In the genomic region with DNA sequence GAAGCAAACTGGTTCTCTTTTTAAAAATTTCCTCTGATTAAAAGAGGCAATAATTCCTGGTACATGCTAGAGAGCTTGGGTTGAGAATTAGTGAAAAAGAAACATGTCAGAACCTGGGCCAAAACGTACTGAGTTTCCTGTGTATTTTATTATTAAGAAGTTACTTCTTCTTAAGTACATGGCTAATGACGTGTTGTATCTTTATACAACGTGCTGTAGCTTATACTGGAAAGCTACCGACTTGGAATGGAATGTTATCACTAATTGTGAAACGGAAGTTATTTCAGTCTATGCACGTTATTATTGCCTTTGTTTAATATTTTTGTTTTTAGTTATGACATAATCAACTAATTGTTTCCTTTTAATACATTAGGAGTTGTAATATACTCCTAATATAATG, we compare ENCODE assay signal across 19 cellular contexts. TPM values are rescaled to one million over a fixed set of nuclear protein-coding genes. Genes with fewer than 3 reads are reported as not detected.
DNase-seq lines count a peak whose midpoint lies in the region; ATAC-seq and TF ChIP-seq lines count a peak whose summit lies in the region.
"Had no signal": no experiment of that assay in that cellular context is flagged by ENCODE, and none has a peak within 500 bp of the region (broad histone marks: within the 10 kb centered on the region; RNA-seq: fewer than 3 reads in every experiment).

No MANE protein-coding gene starts in this region.

- no peak overlapping the region for H3K4me2 ChIP-seq in GM23338

- no peaks in the 10 kb centered on the region for H3K9me3 ChIP-seq in heart right ventricle
- H3K9me3 ChIP-seq in skeletal muscle tissue (ENCODE audit: control insufficient read depth in 3 of 3, low read length in 3 of 3), result no peaks in the 10 kb centered on the region
- no peaks in the 10 kb centered on the region for H3K9me3 ChIP-seq in prostate gland
- no peaks in the 10 kb centered on the region for H3K9me3 ChIP-seq in mucosa of descending colon
- H3K9me3 ChIP-seq: HAP-1, Peyer's patch had no signal

- peaks cover 4% of the 10 kb centered on the region; the same call in 2 of the 3 replicates for H3K4me1 Mint-ChIP-seq in GM23338

- H3K27ac ChIP-seq in GM23338 (ENCODE audit: low read depth) (no peak overlapping the region), heart right ventricle (peak overlapping the region in 9 of 10 donors; percentile 20 to 75 (median 54)), skeletal muscle tissue (ENCODE audit: low read depth, low read length) (peak overlapping the region; percentile 37), prostate gland (peak overlapping the region in 1 of 2 donors; percentile 37)
- H3K27ac ChIP-seq: HL-60, Peyer's patch had no signal

- no peaks in the 10 kb centered on the region for H3K36me3 Mint-ChIP-seq in GM23338 (ENCODE audit: low read depth)
- H3K36me3 Mint-ChIP-seq: IgD-negative memory B cell had no signal

- H3K27ac Mint-ChIP-seq in GM23338, result no peak overlapping the region
- H3K27ac Mint-ChIP-seq: IgD-negative memory B cell had no signal

- H3K4me3 ChIP-seq in GM23338, result no peak overlapping the region
- H3K4me3 ChIP-seq in cardiac fibroblast (replicated peaks in 1 of 2; ENCODE audit: low read depth in 2 of 2, low read length in 2 of 2), result no peak overlapping the region
- no peak overlapping the region for H3K4me3 ChIP-seq in heart right ventricle
- H3K4me3 ChIP-seq in skeletal muscle tissue (ENCODE audit: low read length in 3 of 3), result no peak overlapping the region
- no peak overlapping the region for H3K4me3 ChIP-seq in prostate gland
- H3K4me3 ChIP-seq in mucosa of descending colon, result no peak overlapping the region
- H3K4me3 ChIP-seq: BLaER1 treated with 17β-estradiol and CSF1 and Interleukin-3, amounts not matched to agents 10 nM and 100 nM; HAP-1; Peyer's patch had no signal

- WGBS in heart right ventricle, 2 donors, result 24 to 28% methylated on average over 6 of the region's 6 CpGs
- WGBS in prostate gland, result 18% methylated on average over 6 of the region's 6 CpGs

- no peaks in the 10 kb centered on the region for H3K9me3 Mint-ChIP-seq in GM23338

- H3K9me2 ChIP-seq in GM23338 (ENCODE audit: insufficient read depth), result no peaks in the 10 kb centered on the region

- H3K36me3 ChIP-seq in GM23338 (ENCODE audit: insufficient read depth) (no peaks in the 10 kb centered on the region), heart right ventricle (peaks cover 0 to 16% (median 0%) of the 10 kb centered on the region in 9 donors), skeletal muscle tissue (ENCODE audit: control insufficient read depth in 3 of 3, insufficient read depth in 3 of 3, low read length in 3 of 3) (no peaks in the 10 kb centered on the region), prostate gland (no peaks in the 10 kb centered on the region), mucosa of descending colon (ENCODE audit: low read depth) (no peaks in the 10 kb centered on the region)
- H3K36me3 ChIP-seq: BLaER1 treated with 17β-estradiol and CSF1 and Interleukin-3, amounts not matched to agents 10 nM and 100 nM; HAP-1; Peyer's patch had no signal

- no peaks in the 10 kb centered on the region for H3F3A ChIP-seq in GM23338 (replicated peaks; ENCODE audit: low read depth)

- no peak overlapping the region for H3K4me3 Mint-ChIP-seq in GM23338
- H3K4me3 Mint-ChIP-seq: IgD-negative memory B cell had no signal

- H4K20me1 ChIP-seq in GM23338 (replicated peaks; ENCODE audit: insufficient read depth), result no peaks in the 10 kb centered on the region
- H4K20me1 ChIP-seq: BLaER1 treated with 17β-estradiol and CSF1 and Interleukin-3, amounts not matched to agents 10 nM and 100 nM had no signal

- intact Hi-C loops in heart right ventricle (cut with DNase I), result loop anchor here in 1 of 10 donors (2.0 kb wide), 1 partner anchor 43 kb away; a partner anchor contains a TSS
- intact Hi-C loops in prostate gland (cut with DNase I), result no loop called here
- intact Hi-C loops in mucosa of descending colon (cut with DNase I, micrococcal nuclease), result no loop called here

- H3K27me3 ChIP-seq in GM23338 (ENCODE audit: insufficient read depth) (no peaks in the 10 kb centered on the region), heart right ventricle (no peaks in the 10 kb centered on the region), skeletal muscle tissue (ENCODE audit: control insufficient read depth in 3 of 3, insufficient read depth in 3 of 3, low read length in 3 of 3) (no peaks in the 10 kb centered on the region), prostate gland (replicated peaks; ENCODE audit: insufficient read depth) (no peaks in the 10 kb centered on the region)
- H3K27me3 ChIP-seq: BLaER1 treated with 17β-estradiol and CSF1 and Interleukin-3, amounts not matched to agents 10 nM and 100 nM; Peyer's patch had no signal

- H3K27me3 Mint-ChIP-seq in GM23338 (ENCODE audit: insufficient read depth, low read depth, poor library complexity), result peaks cover 6% of the 10 kb centered on the region

- peak overlapping the region; percentile 26; the same call in 1 of the 2 replicates for H2AFZ ChIP-seq in GM23338

- TF ChIP-seq POLR2A in prostate gland (IDR thresholded peaks at IDR 0.05), result no peak

- H3K79me2 ChIP-seq in GM23338 (replicated peaks; ENCODE audit: insufficient read depth), result no peaks in the 10 kb centered on the region

- no peaks in the 10 kb centered on the region for H3K4me1 ChIP-seq in GM23338 (ENCODE audit: insufficient read depth)
- H3K4me1 ChIP-seq in heart right ventricle, result peaks cover 2 to 75% (median 55%) of the 10 kb centered on the region in 9 donors
- peaks cover 25 to 41% (median 28%) of the 10 kb centered on the region in 3 donors for H3K4me1 ChIP-seq in skeletal muscle tissue (ENCODE audit: control insufficient read depth in 3 of 3, insufficient read depth in 3 of 3, low read length in 3 of 3)
- H3K4me1 ChIP-seq in prostate gland (replicated peaks), result no peaks in the 10 kb centered on the region
- H3K4me1 ChIP-seq in mucosa of descending colon (ENCODE audit: low read depth), result peaks cover 2% of the 10 kb centered on the region
- H3K4me1 ChIP-seq: HAP-1 had no signal

- DNase-seq in GM23338 (ENCODE audit: low spot score), result no peak
- peak; percentile 33 to 68 for DNase-seq in cardiac fibroblast (ENCODE audit: low read depth in 2 of 2)
- no peak for DNase-seq in heart right ventricle
- no peak for DNase-seq in prostate gland (ENCODE audit: low spot score)
- no peak for DNase-seq in mucosa of descending colon
- no peak for DNase-seq in SHP77 (lab: John Stamatoyannopoulos, UW)
- DNase-seq: DMS79 treated with DMSO at 0.1 percent for 48 hours, Kasumi-1, NCI-H1694 treated with DMSO at 0.1 percent for 48 hours, NCI-H2107, NCI-H226, NCI-H524 treated with DMSO at 0.1 percent for 48 hours, Peyer's patch had no signal

- TF ChIP-seq CTCF in GM23338 (conservative IDR thresholded peaks at IDR 0.05; ENCODE audit: low read depth in 2 of 2) (no peak), cardiac fibroblast (IDR thresholded peaks at IDR 0.05; ENCODE audit: low read depth, low read length) (no peak), heart right ventricle (IDR thresholded peaks at IDR 0.05) (no peak), prostate gland (IDR thresholded peaks at IDR 0.05) (no peak), mucosa of descending colon (IDR thresholded peaks at IDR 0.05) (no peak)

- H3K9ac ChIP-seq in skeletal muscle tissue (ENCODE audit: low read depth in 1 of 3, low read length in 3 of 3), result peak overlapping the region in 1 of 3 donors; percentile 28

- ATAC-seq in GM23338 (no peak), heart right ventricle (peak in 6 of 8 donors; percentile 14 to 67 (median 57)), mucosa of descending colon (no peak)

RNA-seq across cellular contexts. Expression of a gene that starts 43.1 kb away (rescaled TPM):
- not detected in 2 replicates for total RNA-seq in GM23338 (2014; rRNA removed; shearing (Covaris generic))
- polyA plus RNA-seq in GM23338 (2016; fragmentation: Nextera tagmentation; extraction: Ambion mirVana) (not detected in 2 replicates), heart right ventricle (1 to 10 TPM; 1.7 to 2.5 TPM)
- total RNA-seq in heart right ventricle (10 to 100 TPM in 2 of 10 donors, 1 to 10 TPM in 8; 3.8 to 10.5 (median 5.4) TPM), skeletal muscle tissue (1.6 TPM), prostate gland (1 to 10 TPM; 2.0 to 3.2 TPM), mucosa of descending colon (1 to 10 TPM in 2 of 3 donors, under 1 TPM in 1; 0.96 to 1.6 (median 1.6) TPM)
- total RNA-seq: G401 had no signal
- polyA plus RNA-seq: IgD-negative memory B cell had no signal

Comparison
In these comparisons a context has a peak if more than half of its experiments do, and no peak if none do; other contexts are left out.
1. ATAC-seq: peak in heart right ventricle (6 of 8); none in GM23338 (single experiment) and mucosa of descending colon (single experiment).
2. DNase-seq: peak in cardiac fibroblast (2 of 2); none in GM23338 (single experiment), heart right ventricle (0 of 2), prostate gland (single experiment), mucosa of descending colon (0 of 3) and SHP77 (0 of 2).